Comparison of ENCODE assay signal across 8 cellular contexts in genomic region chr6:106629103-106629858, GRCh38. TPM values are rescaled to one million over a fixed set of nuclear protein-coding genes. Genes with fewer than 3 reads are reported as not detected.
DNase-seq lines count a peak whose midpoint lies in the region; ATAC-seq and TF ChIP-seq lines count a peak whose summit lies in the region.

Gene QRSL1, plus strand, starts transcription at chr6:106629578. Its CDS starts 104 bp downstream, at chr6:106629682.
A gene with protein sequence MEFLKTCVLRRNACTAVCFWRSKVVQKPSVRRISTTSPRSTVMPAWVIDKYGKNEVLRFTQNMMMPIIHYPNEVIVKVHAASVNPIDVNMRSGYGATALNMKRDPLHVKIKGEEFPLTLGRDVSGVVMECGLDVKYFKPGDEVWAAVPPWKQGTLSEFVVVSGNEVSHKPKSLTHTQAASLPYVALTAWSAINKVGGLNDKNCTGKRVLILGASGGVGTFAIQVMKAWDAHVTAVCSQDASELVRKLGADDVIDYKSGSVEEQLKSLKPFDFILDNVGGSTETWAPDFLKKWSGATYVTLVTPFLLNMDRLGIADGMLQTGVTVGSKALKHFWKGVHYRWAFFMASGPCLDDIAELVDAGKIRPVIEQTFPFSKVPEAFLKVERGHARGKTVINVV (minus strand): TSS chr6:106629498. CDS start chr6:106629021, 477 bp downstream.

- under 1% methylated on average over 46 of the region's 46 CpGs for WGBS in HUES64

- peak within 1 kb of the TSS; percentile 99 for H3K4me2 ChIP-seq in OCI-LY3 (ENCODE audit: low read length)

- ATAC-seq in GM21515 (IDR thresholded peaks at IDR 0.05; ENCODE audit: unreplicated experiment): peak; percentile 79

- H4K20me1 ChIP-seq in OCI-LY3 (ENCODE audit: insufficient read depth, low read length): no peaks in the 10 kb centered on the region

- H3K4me3 ChIP-seq in HUES64 (ENCODE audit: low read length) (peak within 1 kb of the TSS; percentile 95), OCI-LY3 (ENCODE audit: low read length) (peak within 1 kb of the TSS; percentile 96), mononuclear cell (ENCODE audit: low read length) (peak within 1 kb of the TSS; percentile 74)

- TF ChIP-seq CTCF in OCI-LY3 (IDR thresholded peaks at IDR 0.05; ENCODE audit: low read depth, low read length): no peak

- H3K27me3 ChIP-seq in HUES64 (ENCODE audit: insufficient read depth, low read length) (no peaks in the 10 kb centered on the region), OCI-LY3 (ENCODE audit: low read depth, low read length) (no peaks in the 10 kb centered on the region), mononuclear cell (ENCODE audit: insufficient read depth, low read length) (no peaks in the 10 kb centered on the region)

- H3K36me3 ChIP-seq in HUES64 (ENCODE audit: insufficient read depth, low read length) (no peaks in the 10 kb centered on the region), OCI-LY3 (replicated peaks; ENCODE audit: low read depth, low read length) (peaks cover 9% of the 10 kb centered on the region)

- peak within 1 kb of the TSS; percentile 94 for H3K9ac ChIP-seq in HUES64 (ENCODE audit: low read depth, low read length)
- H3K9ac ChIP-seq in OCI-LY3 (ENCODE audit: low read length): peak within 1 kb of the TSS; percentile 95

- no peak within 1 kb of the TSS for H2AFZ ChIP-seq in OCI-LY3 (ENCODE audit: low read depth, low read length)

- H3K4me1 ChIP-seq in HUES64 (ENCODE audit: insufficient read depth, low read length) (peaks cover 18% of the 10 kb centered on the region), OCI-LY3 (ENCODE audit: low read length) (peaks cover 61% of the 10 kb centered on the region), mononuclear cell (ENCODE audit: insufficient read depth, low read length) (peaks cover 22% of the 10 kb centered on the region)

- peaks cover 67% of the 10 kb centered on the region for H3K79me2 ChIP-seq in OCI-LY3 (ENCODE audit: low read length)

- H3K9me3 ChIP-seq in HUES64 (ENCODE audit: insufficient read depth, low read depth, low read length): no peaks in the 10 kb centered on the region
- no peaks in the 10 kb centered on the region for H3K9me3 ChIP-seq in OCI-LY3 (ENCODE audit: insufficient read depth, low read length)
- H3K9me3 ChIP-seq in mononuclear cell (ENCODE audit: low read depth, low read length): no peaks in the 10 kb centered on the region

- H3K27ac ChIP-seq in HUES64 (ENCODE audit: low read depth, low read length) (peak within 1 kb of the TSS; percentile 94), OCI-LY3 (ENCODE audit: low read length) (peak within 1 kb of the TSS; percentile 100)

- DNase-seq in DMS 273 (lab: John Stamatoyannopoulos, UW; ENCODE audit: unreplicated experiment) (peak; percentile 96), activated T-cell treated with anti-CD3 and anti-CD28 coated beads for 1 hour (ENCODE audit: low read depth) (peak; percentile 62), epidermal melanocyte (ENCODE audit: insufficient read length, low spot score) (peak; percentile 97)
- DNase-seq in stimulated activated CD8-positive, alpha-beta memory T cell treated with anti-CD3 and anti-CD28 coated beads, Interleukin-2, amount 100 ng/mL, for 48 hours (ENCODE audit: low read depth in 2 of 2): peak; percentile 59 to 63

RNA-seq across cellular contexts. Expression of gene QRSL1, which starts in this region (rescaled TPM):
- 15.4 TPM for polyA plus RNA-seq in HUES64 (2013, experiment 1 of 2)
- 13.1 TPM for polyA plus RNA-seq in HUES64 (2013, experiment 2 of 2)
- 12.5 TPM for total RNA-seq in mononuclear cell

RNA-seq across cellular contexts. Expression of the second gene that starts in this region (rescaled TPM):
- polyA plus RNA-seq in HUES64 (2013, experiment 1 of 2): 14.8 TPM
- polyA plus RNA-seq in HUES64 (2013, experiment 2 of 2): 14.6 TPM
- 2.9 TPM for total RNA-seq in mononuclear cell

Comparison
In these comparisons a context has a peak if more than half of its experiments do, and no peak if none do; other contexts are left out.
1. Peak in every context shown above with its lines: DNase-seq, ATAC-seq, H3K4me3 ChIP-seq and H3K27ac ChIP-seq.